10 cellular contexts compared by ENCODE assay signal in the genomic region with DNA sequence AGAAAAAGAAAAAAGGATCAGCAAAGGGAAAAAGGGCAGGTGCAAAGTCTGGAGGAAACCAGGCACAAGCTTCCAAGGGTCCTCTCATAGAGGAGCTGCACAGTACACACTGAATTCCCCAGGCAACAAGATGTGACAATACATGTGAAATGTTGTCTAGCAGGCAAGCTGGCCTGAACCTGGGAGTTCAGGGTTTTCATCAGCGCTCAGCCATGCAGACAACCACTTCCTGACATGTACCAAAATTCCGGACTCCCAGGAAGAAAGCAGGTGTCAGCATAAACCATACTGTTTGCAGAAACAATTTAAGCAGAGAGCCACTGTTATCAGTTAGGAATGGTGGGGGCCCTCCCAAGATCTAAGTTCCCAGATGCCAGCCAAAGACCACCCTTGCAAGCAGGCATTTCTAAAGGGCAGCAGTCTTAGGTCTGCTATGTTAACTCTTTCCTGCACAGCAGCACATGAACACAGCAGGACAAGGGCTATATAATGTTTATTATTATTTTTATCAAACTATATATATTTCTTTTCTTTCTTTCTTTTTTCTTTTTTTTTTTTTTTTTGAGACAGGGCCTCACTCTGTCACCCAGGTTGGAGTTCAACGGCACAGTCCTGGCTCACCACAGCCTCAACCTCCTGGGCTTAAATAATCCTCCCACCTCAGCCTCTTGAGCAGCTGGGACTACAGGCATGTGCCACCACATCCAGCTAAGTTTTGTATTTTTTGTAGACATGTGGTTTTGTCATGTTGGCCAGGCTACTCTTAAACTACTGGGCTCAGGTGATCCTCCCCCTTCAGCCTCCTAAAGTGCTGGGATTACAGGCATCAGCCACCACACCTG. TPM values are rescaled to one million over a fixed set of nuclear protein-coding genes. Genes with fewer than 3 reads are reported as not detected.
A peak's percentile ranks its signal among the peaks of the same experiment; 100 is the strongest.
DNase-seq lines count a peak whose midpoint lies in the region; ATAC-seq lines count a peak whose summit lies in the region.
"Had no signal": no experiment of that assay in that cellular context is flagged by ENCODE, and none has a peak within 500 bp of the region (broad histone marks: within the 10 kb centered on the region; RNA-seq: fewer than 3 reads in every experiment).

No MANE protein-coding gene starts in this region.

- no peaks in the 10 kb centered on the region for H3K9me3 ChIP-seq in MG63
- H3K9me3 ChIP-seq: thoracic aorta had no signal

- no peak overlapping the region for H3K4me3 ChIP-seq in MG63
- H3K4me3 ChIP-seq: thoracic aorta had no signal

- no peak overlapping the region for H3K27ac Mint-ChIP-seq in activated naive CD8-positive, alpha-beta T cell treated with anti-CD3 and anti-CD28 coated beads, Interleukin-2, amount 10 ng/mL, durations not matched to agents 7 days and 5 days
- no peak overlapping the region for H3K27ac Mint-ChIP-seq in activated naive CD8-positive, alpha-beta T cell treated with anti-CD3 and anti-CD28 coated beads for 36 hours
- peak overlapping the region; percentile 43 for H3K27ac Mint-ChIP-seq in activated T-helper 1 cell treated with anti-CD3 and anti-CD28 coated beads, Interleukin-12 subunit alpha, Interleukin-12 subunit beta, Interleukin-2, Interleukin-4 antibody, amounts not matched to agents 30 ng/mL and 10 ng/mL and 1 ng/mL, durations not matched to agents 14 hours and 24 hours and 36 hours
- H3K27ac Mint-ChIP-seq in stimulated activated memory B cell treated with anti-CD40 and anti-IgM and Interleukin-4, amounts not matched to agents 10 μg/mL and 1 μg/mL and 100 μg/mL, for 72 hours: peak overlapping the region; percentile 38

- POLR2A ChIA-PET in activated naive CD8-positive, alpha-beta T cell treated with anti-CD3 and anti-CD28 coated beads, Interleukin-2, amount 10 ng/mL, durations not matched to agents 7 days and 5 days (lab: Charles Lee): interaction anchor here (0.7 to 2.0 kb wide), 6 partner anchors 9 to 64 kb away, joined by 3 to 6 read pairs (median 4); a partner anchor contains a TSS

- no peaks in the 10 kb centered on the region for H3K36me3 Mint-ChIP-seq in activated naive CD8-positive, alpha-beta T cell treated with anti-CD3 and anti-CD28 coated beads, Interleukin-2, amount 10 ng/mL, durations not matched to agents 7 days and 5 days
- H3K36me3 Mint-ChIP-seq in activated naive CD8-positive, alpha-beta T cell treated with anti-CD3 and anti-CD28 coated beads for 36 hours: peaks cover 2% of the 10 kb centered on the region
- H3K36me3 Mint-ChIP-seq in activated T-helper 1 cell treated with anti-CD3 and anti-CD28 coated beads, Interleukin-12 subunit alpha, Interleukin-12 subunit beta, Interleukin-2, Interleukin-4 antibody, amounts not matched to agents 30 ng/mL and 10 ng/mL and 1 ng/mL, durations not matched to agents 14 hours and 24 hours and 36 hours (ENCODE audit: low read depth): peaks cover 21% of the 10 kb centered on the region
- H3K36me3 Mint-ChIP-seq in stimulated activated memory B cell treated with anti-CD40 and anti-IgM and Interleukin-4, amounts not matched to agents 10 μg/mL and 1 μg/mL and 100 μg/mL, for 72 hours: no peaks in the 10 kb centered on the region

- H3K27me3 Mint-ChIP-seq in activated naive CD8-positive, alpha-beta T cell treated with anti-CD3 and anti-CD28 coated beads, Interleukin-2, amount 10 ng/mL, durations not matched to agents 7 days and 5 days: no peaks in the 10 kb centered on the region
- H3K27me3 Mint-ChIP-seq in activated naive CD8-positive, alpha-beta T cell treated with anti-CD3 and anti-CD28 coated beads for 36 hours: no peaks in the 10 kb centered on the region
- no peaks in the 10 kb centered on the region for H3K27me3 Mint-ChIP-seq in activated T-helper 1 cell treated with anti-CD3 and anti-CD28 coated beads, Interleukin-12 subunit alpha, Interleukin-12 subunit beta, Interleukin-2, Interleukin-4 antibody, amounts not matched to agents 30 ng/mL and 10 ng/mL and 1 ng/mL, durations not matched to agents 14 hours and 24 hours and 36 hours (ENCODE audit: insufficient read depth)
- H3K27me3 Mint-ChIP-seq in stimulated activated memory B cell treated with anti-CD40 and anti-IgM and Interleukin-4, amounts not matched to agents 10 μg/mL and 1 μg/mL and 100 μg/mL, for 72 hours: no peaks in the 10 kb centered on the region

- H3K36me3 ChIP-seq in MG63: no peaks in the 10 kb centered on the region

- peaks cover 23% of the 10 kb centered on the region for H3K4me1 Mint-ChIP-seq in activated naive CD8-positive, alpha-beta T cell treated with anti-CD3 and anti-CD28 coated beads, Interleukin-2, amount 10 ng/mL, durations not matched to agents 7 days and 5 days
- peaks cover 15% of the 10 kb centered on the region for H3K4me1 Mint-ChIP-seq in activated naive CD8-positive, alpha-beta T cell treated with anti-CD3 and anti-CD28 coated beads for 36 hours
- H3K4me1 Mint-ChIP-seq in activated T-helper 1 cell treated with anti-CD3 and anti-CD28 coated beads, Interleukin-12 subunit alpha, Interleukin-12 subunit beta, Interleukin-2, Interleukin-4 antibody, amounts not matched to agents 30 ng/mL and 10 ng/mL and 1 ng/mL, durations not matched to agents 14 hours and 24 hours and 36 hours (ENCODE audit: low read depth): peaks cover 57% of the 10 kb centered on the region
- H3K4me1 Mint-ChIP-seq in stimulated activated memory B cell treated with anti-CD40 and anti-IgM and Interleukin-4, amounts not matched to agents 10 μg/mL and 1 μg/mL and 100 μg/mL, for 72 hours: peaks cover 46% of the 10 kb centered on the region

- no peaks in the 10 kb centered on the region for H3K27me3 ChIP-seq in MG63

- peak overlapping the region; percentile 35 for H3K4me3 Mint-ChIP-seq in activated naive CD8-positive, alpha-beta T cell treated with anti-CD3 and anti-CD28 coated beads, Interleukin-2, amount 10 ng/mL, durations not matched to agents 7 days and 5 days
- H3K4me3 Mint-ChIP-seq in activated naive CD8-positive, alpha-beta T cell treated with anti-CD3 and anti-CD28 coated beads for 36 hours: no peak overlapping the region
- peak overlapping the region; percentile 20 for H3K4me3 Mint-ChIP-seq in activated T-helper 1 cell treated with anti-CD3 and anti-CD28 coated beads, Interleukin-12 subunit alpha, Interleukin-12 subunit beta, Interleukin-2, Interleukin-4 antibody, amounts not matched to agents 30 ng/mL and 10 ng/mL and 1 ng/mL, durations not matched to agents 14 hours and 24 hours and 36 hours
- H3K4me3 Mint-ChIP-seq in stimulated activated memory B cell treated with anti-CD40 and anti-IgM and Interleukin-4, amounts not matched to agents 10 μg/mL and 1 μg/mL and 100 μg/mL, for 72 hours: no peak overlapping the region

- no peak for DNase-seq in activated naive CD8-positive, alpha-beta T cell treated with anti-CD3 and anti-CD28 coated beads, Interleukin-2, amount 10 ng/mL, durations not matched to agents 7 days and 5 days
- DNase-seq in activated naive CD8-positive, alpha-beta T cell treated with anti-CD3 and anti-CD28 coated beads for 36 hours: no peak
- no peak for DNase-seq in activated T-helper 1 cell treated with anti-CD3 and anti-CD28 coated beads, Interleukin-12 subunit alpha, Interleukin-12 subunit beta, Interleukin-2, Interleukin-4 antibody, amounts not matched to agents 30 ng/mL and 10 ng/mL and 1 ng/mL, durations not matched to agents 14 hours and 24 hours and 36 hours (ENCODE audit: low spot score)
- DNase-seq in HPDE6-E6E7 (ENCODE audit: extremely low spot score) (no peak), MG63 (no peak), NCI-H2171 treated with DMSO at 0.1 percent for 48 hours (lab: John Stamatoyannopoulos, UW) (no peak)

- H3K9me3 Mint-ChIP-seq in activated naive CD8-positive, alpha-beta T cell treated with anti-CD3 and anti-CD28 coated beads, Interleukin-2, amount 10 ng/mL, durations not matched to agents 7 days and 5 days: no peaks in the 10 kb centered on the region
- H3K9me3 Mint-ChIP-seq in activated naive CD8-positive, alpha-beta T cell treated with anti-CD3 and anti-CD28 coated beads for 36 hours: no peaks in the 10 kb centered on the region
- no peaks in the 10 kb centered on the region for H3K9me3 Mint-ChIP-seq in activated T-helper 1 cell treated with anti-CD3 and anti-CD28 coated beads, Interleukin-12 subunit alpha, Interleukin-12 subunit beta, Interleukin-2, Interleukin-4 antibody, amounts not matched to agents 30 ng/mL and 10 ng/mL and 1 ng/mL, durations not matched to agents 14 hours and 24 hours and 36 hours
- H3K9me3 Mint-ChIP-seq in stimulated activated memory B cell treated with anti-CD40 and anti-IgM and Interleukin-4, amounts not matched to agents 10 μg/mL and 1 μg/mL and 100 μg/mL, for 72 hours: no peaks in the 10 kb centered on the region

- ATAC-seq in activated naive CD8-positive, alpha-beta T cell treated with anti-CD3 and anti-CD28 coated beads, Interleukin-2, amount 10 ng/mL, durations not matched to agents 7 days and 5 days (ENCODE audit: low read depth): peak; percentile 36
- ATAC-seq in HG03135 (IDR thresholded peaks at IDR 0.05; ENCODE audit: unreplicated experiment): peak; percentile 70
- ATAC-seq in stimulated activated memory B cell treated with anti-CD40 and anti-IgM and Interleukin-4, amounts not matched to agents 10 μg/mL and 1 μg/mL and 100 μg/mL, for 72 hours: peak; percentile 73

- intact Hi-C loops in activated T-helper 1 cell treated with anti-CD3 and anti-CD28 coated beads, Interleukin-12 subunit alpha, Interleukin-12 subunit beta, Interleukin-2, Interleukin-4 antibody, amounts not matched to agents 30 ng/mL and 10 ng/mL and 1 ng/mL, durations not matched to agents 14 hours and 24 hours and 36 hours (cut with micrococcal nuclease): no loop called here

RNA-seq across cellular contexts. Expression of a gene that starts 10.1 kb away (rescaled TPM):
- 1 to 10 TPM; 7.0 to 8.6 TPM for total RNA-seq in activated naive CD8-positive, alpha-beta T cell treated with anti-CD3 and anti-CD28 coated beads, Interleukin-2, amount 10 ng/mL, durations not matched to agents 7 days and 5 days
- 1 to 10 TPM; 5.6 to 6.9 TPM for total RNA-seq in activated naive CD8-positive, alpha-beta T cell treated with anti-CD3 and anti-CD28 coated beads for 36 hours
- total RNA-seq in activated T-helper 1 cell treated with anti-CD3 and anti-CD28 coated beads, Interleukin-12 subunit alpha, Interleukin-12 subunit beta, Interleukin-2, Interleukin-4 antibody, amounts not matched to agents 30 ng/mL and 10 ng/mL and 1 ng/mL, durations not matched to agents 14 hours and 24 hours and 36 hours: 7.3 and 8.4 TPM in 2 replicates
- total RNA-seq in MG63 (2014; rRNA removed; shearing (Covaris generic); ENCODE audit: low replicate concordance): 19.6 and 20.4 TPM in 2 replicates

RNA-seq across cellular contexts. Expression of a gene that starts 12.5 kb away (rescaled TPM):
- 100 to 1,000 TPM; 124 to 130 TPM for total RNA-seq in activated naive CD8-positive, alpha-beta T cell treated with anti-CD3 and anti-CD28 coated beads, Interleukin-2, amount 10 ng/mL, durations not matched to agents 7 days and 5 days
- 100 to 1,000 TPM in 1 of 2 experiments, 10 to 100 TPM in 1; 93.0 to 103 TPM for total RNA-seq in activated naive CD8-positive, alpha-beta T cell treated with anti-CD3 and anti-CD28 coated beads for 36 hours
- 153 and 159 TPM in 2 replicates for total RNA-seq in activated T-helper 1 cell treated with anti-CD3 and anti-CD28 coated beads, Interleukin-12 subunit alpha, Interleukin-12 subunit beta, Interleukin-2, Interleukin-4 antibody, amounts not matched to agents 30 ng/mL and 10 ng/mL and 1 ng/mL, durations not matched to agents 14 hours and 24 hours and 36 hours
- total RNA-seq in MG63 (2014; rRNA removed; shearing (Covaris generic); ENCODE audit: low replicate concordance): 37.2 and 46.1 TPM in 2 replicates

RNA-seq across cellular contexts. Expression of a gene that starts 26.4 kb away (rescaled TPM):
- total RNA-seq in activated naive CD8-positive, alpha-beta T cell treated with anti-CD3 and anti-CD28 coated beads, Interleukin-2, amount 10 ng/mL, durations not matched to agents 7 days and 5 days: 10 to 100 TPM; 10.6 to 13.5 TPM
- total RNA-seq in activated naive CD8-positive, alpha-beta T cell treated with anti-CD3 and anti-CD28 coated beads for 36 hours: 1 to 10 TPM; 2.8 to 5.9 TPM
- total RNA-seq in activated T-helper 1 cell treated with anti-CD3 and anti-CD28 coated beads, Interleukin-12 subunit alpha, Interleukin-12 subunit beta, Interleukin-2, Interleukin-4 antibody, amounts not matched to agents 30 ng/mL and 10 ng/mL and 1 ng/mL, durations not matched to agents 14 hours and 24 hours and 36 hours: 12.5 and 13.9 TPM in 2 replicates
- 4.1 TPM in 1 of 2 replicates, not detected in the other for total RNA-seq in MG63 (2014; rRNA removed; shearing (Covaris generic); ENCODE audit: low replicate concordance)

RNA-seq across cellular contexts. Expression of a gene that starts 39.4 kb away (rescaled TPM):
- total RNA-seq in activated naive CD8-positive, alpha-beta T cell treated with anti-CD3 and anti-CD28 coated beads, Interleukin-2, amount 10 ng/mL, durations not matched to agents 7 days and 5 days: 1 to 10 TPM in 1 of 2 experiments, under 1 TPM in 1; 0.45 to 1.3 TPM
- not detected for total RNA-seq in activated naive CD8-positive, alpha-beta T cell treated with anti-CD3 and anti-CD28 coated beads for 36 hours
- total RNA-seq in activated T-helper 1 cell treated with anti-CD3 and anti-CD28 coated beads, Interleukin-12 subunit alpha, Interleukin-12 subunit beta, Interleukin-2, Interleukin-4 antibody, amounts not matched to agents 30 ng/mL and 10 ng/mL and 1 ng/mL, durations not matched to agents 14 hours and 24 hours and 36 hours: 0.80 and 1.2 TPM in 2 replicates
- total RNA-seq in MG63 (2014; rRNA removed; shearing (Covaris generic); ENCODE audit: low replicate concordance): not detected in 2 replicates
- total RNA-seq: pulmonary artery endothelial cell had no signal

Comparison
In these comparisons a context has a peak if more than half of its experiments do, and no peak if none do; other contexts are left out.
1. H3K4me3 Mint-ChIP-seq: peak in activated naive CD8-positive, alpha-beta T cell treated with anti-CD3 and anti-CD28 coated beads, Interleukin-2, amount 10 ng/mL, durations not matched to agents 7 days and 5 days (single experiment) and activated T-helper 1 cell treated with anti-CD3 and anti-CD28 coated beads, Interleukin-12 subunit alpha, Interleukin-12 subunit beta, Interleukin-2, Interleukin-4 antibody, amounts not matched to agents 30 ng/mL and 10 ng/mL and 1 ng/mL, durations not matched to agents 14 hours and 24 hours and 36 hours (single experiment); none in activated naive CD8-positive, alpha-beta T cell treated with anti-CD3 and anti-CD28 coated beads for 36 hours (single experiment) and stimulated activated memory B cell treated with anti-CD40 and anti-IgM and Interleukin-4, amounts not matched to agents 10 μg/mL and 1 μg/mL and 100 μg/mL, for 72 hours (single experiment).
2. H3K27ac Mint-ChIP-seq: peak in activated T-helper 1 cell treated with anti-CD3 and anti-CD28 coated beads, Interleukin-12 subunit alpha, Interleukin-12 subunit beta, Interleukin-2, Interleukin-4 antibody, amounts not matched to agents 30 ng/mL and 10 ng/mL and 1 ng/mL, durations not matched to agents 14 hours and 24 hours and 36 hours (single experiment) and stimulated activated memory B cell treated with anti-CD40 and anti-IgM and Interleukin-4, amounts not matched to agents 10 μg/mL and 1 μg/mL and 100 μg/mL, for 72 hours (single experiment); none in activated naive CD8-positive, alpha-beta T cell treated with anti-CD3 and anti-CD28 coated beads, Interleukin-2, amount 10 ng/mL, durations not matched to agents 7 days and 5 days (single experiment) and activated naive CD8-positive, alpha-beta T cell treated with anti-CD3 and anti-CD28 coated beads for 36 hours (single experiment).
3. Peak in every context shown above with its lines, with median percentiles within 50 percentile points of each other: ATAC-seq.